Comparison of ENCODE assay signal across 28 cellular contexts in genomic region chr11:17778352-17778751, GRCh38. TPM values are rescaled to one million over a fixed set of nuclear protein-coding genes. Genes with fewer than 3 reads are reported as not detected.
DNase-seq lines count a peak whose midpoint lies in the region; ATAC-seq, FAIRE-seq and TF ChIP-seq lines count a peak whose summit lies in the region.
"Had no signal": no experiment of that assay in that cellular context is flagged by ENCODE, and none has a peak within 500 bp of the region (broad histone marks: within the 10 kb centered on the region; RNA-seq: fewer than 3 reads in every experiment).

No MANE protein-coding gene starts in this region.

- H3K27me3 ChIP-seq in H9 (ENCODE audit: insufficient read depth, low read length) (no peaks in the 10 kb centered on the region), osteoblast (ENCODE audit: insufficient read depth, low read length) (peaks cover 9% of the 10 kb centered on the region), spleen (replicated peaks in 1 of 7) (no peaks in the 10 kb centered on the region), hepatocyte (no peaks in the 10 kb centered on the region)
- H3K27me3 ChIP-seq: BE2C; BLaER1 treated with 17β-estradiol and CSF1 and Interleukin-3, amounts not matched to agents 10 nM and 100 nM had no signal

- TF ChIP-seq POLR2A in spleen (IDR thresholded peaks at IDR 0.05) = no peak

- H3K27me3 Mint-ChIP-seq in H9 (ENCODE audit: low read depth) = peaks cover 3% of the 10 kb centered on the region
- H3K27me3 Mint-ChIP-seq: CD4-positive, alpha-beta T cell; CD8-positive, alpha-beta memory T cell had no signal

- no peaks in the 10 kb centered on the region for H3K79me1 ChIP-seq in H9 (ENCODE audit: insufficient read depth, low read depth, low read length, poor library complexity, severe bottlenecking)

- H4K20me1 ChIP-seq in H9 (ENCODE audit: control insufficient read depth, insufficient read depth, insufficient read length) (no peaks in the 10 kb centered on the region), osteoblast (ENCODE audit: insufficient read depth, low read length) (no peaks in the 10 kb centered on the region), hepatocyte (ENCODE audit: insufficient read depth, poor library complexity, severe bottlenecking) (no peaks in the 10 kb centered on the region)

- WGBS in H9 (ENCODE audit: extremely low coverage, insufficient read length, low lambda C conversion rate) = no CpG with 5 or more reads among the region's 5 CpGs
- 85 to 96% (median 92%) methylated on average over 5 of the region's 5 CpGs for WGBS in spleen, 5 donors
- 78% methylated on average over 4 of the region's 5 CpGs for WGBS in hepatocyte (ENCODE audit: low lambda C conversion rate, missing lambda C conversion rate)

- no peak overlapping the region for H4K91ac ChIP-seq in H9 (ENCODE audit: insufficient read length, low read depth, low read length)

- H2BK12ac ChIP-seq in H9 (ENCODE audit: insufficient read length, low read depth, low read length) = no peak overlapping the region

- no peak overlapping the region for H2BK20ac ChIP-seq in H9 (ENCODE audit: low read depth, low read length, poor library complexity, severe bottlenecking)

- H4K8ac ChIP-seq in H9 (replicated peaks; ENCODE audit: insufficient read length, low read depth, low read length) = no peak overlapping the region

- H3T11ph ChIP-seq in H9 (ENCODE audit: low read length) = no peak overlapping the region

- H3K36me3 ChIP-seq in kidney (ENCODE audit: control insufficient read depth in 1 of 2, insufficient read depth in 2 of 2, low read length in 2 of 2) = no peaks in the 10 kb centered on the region
- no peaks in the 10 kb centered on the region for H3K36me3 ChIP-seq in osteoblast (ENCODE audit: insufficient read depth, low read length)
- H3K36me3 ChIP-seq in spleen = no peaks in the 10 kb centered on the region
- no peaks in the 10 kb centered on the region for H3K36me3 ChIP-seq in hepatocyte (replicated peaks; ENCODE audit: insufficient read depth, low read depth)
- H3K36me3 ChIP-seq: BE2C; BLaER1 treated with 17β-estradiol and CSF1 and Interleukin-3, amounts not matched to agents 10 nM and 100 nM had no signal

- no peaks in the 10 kb centered on the region for H3K79me2 ChIP-seq in H9 (ENCODE audit: insufficient read depth, low read length)
- H3K79me2 ChIP-seq in osteoblast (ENCODE audit: insufficient read depth, low read length) = no peaks in the 10 kb centered on the region
- no peaks in the 10 kb centered on the region for H3K79me2 ChIP-seq in hepatocyte

- H3K18ac ChIP-seq in H9 (ENCODE audit: insufficient read length, low read depth, low read length) = no peak overlapping the region

- H3K4me2 ChIP-seq in H9 (ENCODE audit: insufficient read depth, insufficient read length, low read length) = no peak overlapping the region
- no peak overlapping the region for H3K4me2 ChIP-seq in osteoblast (ENCODE audit: insufficient read depth, low read length)
- no peak overlapping the region for H3K4me2 ChIP-seq in hepatocyte
- H3K4me2 ChIP-seq: A549; BLaER1 treated with 17β-estradiol and CSF1 and Interleukin-3, amounts not matched to agents 10 nM and 100 nM had no signal

- H3K9me3 ChIP-seq in H9 (ENCODE audit: control insufficient read depth, low read depth, low read length) (no peaks in the 10 kb centered on the region), kidney (ENCODE audit: control insufficient read depth in 1 of 2, low read length in 2 of 2) (no peaks in the 10 kb centered on the region), osteoblast (ENCODE audit: low read depth, low read length) (no peaks in the 10 kb centered on the region), spleen (no peaks in the 10 kb centered on the region), hepatocyte (ENCODE audit: low read depth) (no peaks in the 10 kb centered on the region)
- H3K9me3 ChIP-seq: A549; BE2C; BLaER1 treated with 17β-estradiol and CSF1 and Interleukin-3, amounts not matched to agents 10 nM and 100 nM had no signal

- no peak for FAIRE-seq in kidney (lab: Jason Lieb, UNC)
- FAIRE-seq: A549, D721Med, GM12891, GM18507 had no signal

- no peaks in the 10 kb centered on the region; a peak in 1 of 4 replicates for H3K4me1 Mint-ChIP-seq in H9
- H3K4me1 Mint-ChIP-seq: CD14-positive monocyte; CD8-positive, alpha-beta memory T cell had no signal

- no peak overlapping the region for H3K4me3 Mint-ChIP-seq in H9
- H3K4me3 Mint-ChIP-seq: CD14-positive monocyte; CD4-positive, alpha-beta T cell; CD8-positive, alpha-beta memory T cell had no signal

- H4K5ac ChIP-seq in H9 (ENCODE audit: insufficient read length, low read depth, low read length) = no peak overlapping the region

- no peaks in the 10 kb centered on the region for H3K9me3 Mint-ChIP-seq in H9
- H3K9me3 Mint-ChIP-seq: CD4-positive, alpha-beta T cell; CD8-positive, alpha-beta memory T cell had no signal

- TF ChIP-seq CTCF in H9 (conservative IDR thresholded peaks at IDR 0.05) (no peak), kidney (IDR thresholded peaks at IDR 0.05; ENCODE audit: borderline replicate concordance, extremely low read depth, insufficient read depth) (no peak), osteoblast (IDR thresholded peaks at IDR 0.05; ENCODE audit: extremely low read depth, low read depth, low read length) (no peak), spleen (IDR thresholded peaks at IDR 0.05 in 8 of 11, conservative IDR thresholded peaks at IDR 0.05 in 3 of 11) (no peak), hepatocyte (IDR thresholded peaks at IDR 0.05; ENCODE audit: poor library complexity) (no peak)

- no peak overlapping the region for H3K9ac ChIP-seq in H9 (ENCODE audit: extremely low read depth, insufficient read length, low read length)
- no peak overlapping the region for H3K9ac ChIP-seq in kidney (ENCODE audit: low read length in 2 of 2)
- H3K9ac ChIP-seq: BLaER1 treated with 17β-estradiol and CSF1 and Interleukin-3, amounts not matched to agents 10 nM and 100 nM had no signal

- no peak for DNase-seq in H9
- peak; percentile 30 for DNase-seq in kidney
- peak; percentile 65 for DNase-seq in osteoblast (ENCODE audit: insufficient read length, low spot score, missing footprints)
- peak; percentile 39 for DNase-seq in spleen
- DNase-seq in left colon = no peak
- no peak for DNase-seq in hepatocyte (ENCODE audit: low spot score)
- no peak for DNase-seq in NCI-H2196 treated with DMSO at 0.1 percent for 48 hours (lab: John Stamatoyannopoulos, UW; ENCODE audit: unreplicated experiment)
- DNase-seq: 8988T; ACHN; AML-193; BE2C; CD4-positive, alpha-beta T cell; DMS 273 treated with DMSO at 0.1 percent for 48 hours; DMS53; DMS79 treated with DMSO at 0.1 percent for 48 hours; GF-D8; GOT3; H7 had no signal

- no peak overlapping the region for H3K14ac ChIP-seq in H9 (ENCODE audit: insufficient read depth, low read length)

- no peak overlapping the region for H2BK5ac ChIP-seq in H9 (ENCODE audit: insufficient read length, low read length)

- H3K36me3 Mint-ChIP-seq in H9 (ENCODE audit: insufficient read depth in 1 of 3, low read depth in 3 of 3) = no peaks in the 10 kb centered on the region
- H3K36me3 Mint-ChIP-seq: CD14-positive monocyte; CD8-positive, alpha-beta memory T cell had no signal

- intact Hi-C loops in kidney (cut with DNase I) (no loop called here), spleen (cut with DNase I; ENCODE audit: low total_unique reads) (no loop called here), left colon (cut with DNase I, micrococcal nuclease) (no loop called here)

- no peak overlapping the region for H3K23ac ChIP-seq in H9 (ENCODE audit: insufficient read length, low read depth, low read length)

- H3K4me1 ChIP-seq in H9 (ENCODE audit: insufficient read depth, low read length) = no peaks in the 10 kb centered on the region
- no peaks in the 10 kb centered on the region for H3K4me1 ChIP-seq in kidney (ENCODE audit: control insufficient read depth in 1 of 2, insufficient read depth in 1 of 2, low read depth in 1 of 2, low read length in 2 of 2)
- H3K4me1 ChIP-seq in osteoblast (ENCODE audit: insufficient read depth, low read length) = no peaks in the 10 kb centered on the region
- no peaks in the 10 kb centered on the region for H3K4me1 ChIP-seq in spleen
- H3K4me1 ChIP-seq in hepatocyte (ENCODE audit: insufficient read depth) = no peaks in the 10 kb centered on the region
- H3K4me1 ChIP-seq: A549, BE2C had no signal

- no peak overlapping the region for H2BK120ac ChIP-seq in H9 (ENCODE audit: low read depth, low read length, poor library complexity, severe bottlenecking)

- ATAC-seq in left colon = no peak
- ATAC-seq: A549, HCT116 had no signal

- no peaks in the 10 kb centered on the region for H3K9me2 ChIP-seq in hepatocyte (replicated peaks; ENCODE audit: insufficient read depth)

- H3K4me3 ChIP-seq in kidney (ENCODE audit: low read length in 2 of 2) (no peak overlapping the region), osteoblast (ENCODE audit: insufficient read depth, low read length) (no peak overlapping the region), spleen (no peak overlapping the region), hepatocyte (no peak overlapping the region)
- H3K4me3 ChIP-seq: A549; BLaER1 treated with 17β-estradiol and CSF1 and Interleukin-3, amounts not matched to agents 10 nM and 100 nM had no signal

- H2AFZ ChIP-seq in H9 (ENCODE audit: low read length) (no peak overlapping the region), osteoblast (ENCODE audit: low read length) (no peak overlapping the region), hepatocyte (no peak overlapping the region)

- H3K27ac ChIP-seq in H9 (ENCODE audit: insufficient read length, low read depth, low read length) (no peak overlapping the region), kidney (ENCODE audit: low read depth in 2 of 2, low read length in 2 of 2) (no peak overlapping the region), osteoblast (ENCODE audit: low read depth, low read length) (no peak overlapping the region), spleen (no peak overlapping the region), hepatocyte (no peak overlapping the region)
- H3K27ac ChIP-seq: A549; BLaER1 treated with 17β-estradiol and CSF1 and Interleukin-3, amounts not matched to agents 10 nM and 100 nM had no signal

- no peak overlapping the region for H3K4ac ChIP-seq in H9 (ENCODE audit: low read depth, low read length)

- H3K56ac ChIP-seq in H9 (ENCODE audit: insufficient read length, low read depth, low read length) = no peak overlapping the region

- peak overlapping the region in 2 of 3 experiments; percentile 49 to 62; a peak in 2 of 7 replicates for H3K27ac Mint-ChIP-seq in H9
- H3K27ac Mint-ChIP-seq: CD14-positive monocyte; CD4-positive, alpha-beta T cell; CD8-positive, alpha-beta memory T cell had no signal

- no peak overlapping the region for H2BK15ac ChIP-seq in H9 (ENCODE audit: low read depth, low read length)

- no peak overlapping the region for H2AK5ac ChIP-seq in H9 (ENCODE audit: insufficient read length, low read length)

- no peaks in the 10 kb centered on the region for H3K23me2 ChIP-seq in H9 (ENCODE audit: insufficient read length, low read depth, low read length, poor library complexity, severe bottlenecking)

RNA-seq across cellular contexts. Expression of gene KCNC1, which starts 43.8 kb away (rescaled TPM):
- total RNA-seq in H9 (2021) (0.04 TPM in 1 of 2 replicates, not detected in the other), kidney (0.03 TPM), osteoblast (under 0.01 TPM in 1 of 2 replicates, not detected in the other), spleen (not detected), left colon (under 1 TPM; 0.37 to 0.50 TPM), hepatocyte (0.08 and 0.20 TPM in 2 replicates)
- polyA plus RNA-seq in kidney (ENCODE audit: insufficient read depth, low read depth, low replicate concordance) (not detected), spleen (not detected), hepatocyte (0.01 and 0.66 TPM in 2 replicates)
- total RNA-seq: CD4-positive, alpha-beta T cell; CD8-positive, alpha-beta memory T cell; H7 had no signal
- polyA plus RNA-seq: CD14-positive monocyte; CD8-positive, alpha-beta memory T cell had no signal

RNA-seq across cellular contexts. Expression of gene MYOD1, which starts 59.0 kb away (rescaled TPM):
- not detected in 2 replicates for total RNA-seq in H9 (2021)
- total RNA-seq in kidney = not detected
- polyA plus RNA-seq in kidney (ENCODE audit: insufficient read depth, low read depth, low replicate concordance) = not detected
- not detected in 2 replicates for total RNA-seq in osteoblast
- not detected for total RNA-seq in spleen
- polyA plus RNA-seq in spleen = under 1 TPM in 1 of 3 donors, not detected in 2; 0.04 TPM
- not detected for total RNA-seq in left colon
- not detected in 2 replicates for total RNA-seq in hepatocyte
- polyA plus RNA-seq in hepatocyte = not detected in 2 replicates
- total RNA-seq: CD4-positive, alpha-beta T cell; CD8-positive, alpha-beta memory T cell; Daoy; G401; H7 had no signal
- polyA plus RNA-seq: A549; CD14-positive monocyte; CD8-positive, alpha-beta memory T cell had no signal

Comparison
In these comparisons a context has a peak if more than half of its experiments do, and no peak if none do; other contexts are left out.
1. DNase-seq: peak in kidney (single experiment), osteoblast (single experiment) and spleen (single experiment); none in H9 (single experiment), left colon (0 of 2), hepatocyte (single experiment) and NCI-H2196 treated with DMSO at 0.1 percent for 48 hours (single experiment).